13 cellular contexts compared by ENCODE assay signal in genomic region chr3:77931272-77932009, GRCh38.
DNase-seq lines count a peak whose midpoint lies in the region; ATAC-seq lines count a peak whose summit lies in the region.
"Had no signal": no experiment of that assay in that cellular context is flagged by ENCODE, and none has a peak within 500 bp of the region (broad histone marks: within the 10 kb centered on the region; RNA-seq: fewer than 3 reads in every experiment).

No MANE protein-coding gene starts in this region.

- no peak overlapping the region for H4K8ac ChIP-seq in mesenchymal stem cell (ENCODE audit: low read length)

- no peak overlapping the region for H4K91ac ChIP-seq in mesenchymal stem cell (ENCODE audit: low read length)

- no peak overlapping the region for H3K4me3 ChIP-seq in mesenchymal stem cell (ENCODE audit: insufficient read depth in 1 of 2, low read depth in 1 of 2, low read length in 2 of 2)

- H3K4me1 ChIP-seq in mesenchymal stem cell (ENCODE audit: control insufficient read depth, insufficient read depth, low read depth, low read length), result no peaks in the 10 kb centered on the region

- no peak overlapping the region for H2AFZ ChIP-seq in mesenchymal stem cell (ENCODE audit: low read depth, low read length)

- no peak overlapping the region for H3K4ac ChIP-seq in mesenchymal stem cell (ENCODE audit: low read depth in 1 of 2, low read length in 2 of 2)

- no peak overlapping the region for H3K4me2 ChIP-seq in mesenchymal stem cell (ENCODE audit: low read length, poor library complexity, severe bottlenecking)

- 68% methylated on average over 4 of the region's 9 CpGs for WGBS in mesenchymal stem cell

- H2BK12ac ChIP-seq in mesenchymal stem cell (ENCODE audit: low read length in 2 of 2), result no peak overlapping the region

- no peak overlapping the region for H2BK120ac ChIP-seq in mesenchymal stem cell (ENCODE audit: low read depth, low read length)

- no peak overlapping the region for H2AK5ac ChIP-seq in mesenchymal stem cell (ENCODE audit: low read length, severe bottlenecking)

- no peak overlapping the region for H3K23ac ChIP-seq in mesenchymal stem cell (ENCODE audit: low read length in 2 of 2)

- peaks cover 3% of the 10 kb centered on the region for H3K9me3 ChIP-seq in mesenchymal stem cell (ENCODE audit: control insufficient read depth, low read length)

- H3K18ac ChIP-seq in mesenchymal stem cell (ENCODE audit: low read depth in 1 of 2, low read length in 2 of 2), result no peak overlapping the region

- H3K27ac ChIP-seq in mesenchymal stem cell (ENCODE audit: low read length, poor library complexity, severe bottlenecking), result no peak overlapping the region

- no peak overlapping the region for H3K14ac ChIP-seq in mesenchymal stem cell (ENCODE audit: low read length in 2 of 2)

- H3K79me1 ChIP-seq in mesenchymal stem cell (replicated peaks; ENCODE audit: low read length, poor library complexity, severe bottlenecking), result no peaks in the 10 kb centered on the region

- H2BK5ac ChIP-seq in mesenchymal stem cell (ENCODE audit: low read depth, low read length, poor library complexity, severe bottlenecking), result no peak overlapping the region

- DNase-seq in COLO668 (lab: John Stamatoyannopoulos, UW; ENCODE audit: unreplicated experiment) (peak; percentile 21), NCI-H146 (lab: John Stamatoyannopoulos, UW) (peak; percentile 93), brain pericyte (ENCODE audit: low read depth, low spot score) (peak; percentile 55), mesenchymal stem cell (peak; percentile 51), HuH-7 (ENCODE audit: low spot score) (no peak), cerebellum (ENCODE audit: low spot score) (no peak), occipital lobe (lab: John Stamatoyannopoulos, UW) (no peak)
- DNase-seq: activated CD8-positive, alpha-beta memory T cell treated with anti-CD3 and anti-CD28 coated beads, Interleukin-2, amount 50 U/mL, for 48 hours; amniotic stem cell; endodermal cell; MV-4-11; small intestine had no signal

- ATAC-seq in HG03045 (IDR thresholded peaks at IDR 0.05; ENCODE audit: unreplicated experiment), result no peak

- H3K36me3 ChIP-seq in mesenchymal stem cell (ENCODE audit: control insufficient read depth in 1 of 2, insufficient read depth in 2 of 2, low read depth in 1 of 2, low read length in 2 of 2), result no peaks in the 10 kb centered on the region

- H2BK15ac ChIP-seq in mesenchymal stem cell (ENCODE audit: low read depth, poor library complexity, severe bottlenecking), result no peak overlapping the region

- no peaks in the 10 kb centered on the region for H3K27me3 ChIP-seq in mesenchymal stem cell (ENCODE audit: control insufficient read depth in 1 of 2, insufficient read depth in 1 of 2, low read length in 2 of 2)

- H3K9ac ChIP-seq in mesenchymal stem cell (ENCODE audit: low read length), result no peak overlapping the region

Comparison
In these comparisons a context has a peak if more than half of its experiments do, and no peak if none do; other contexts are left out.
1. DNase-seq: peak in COLO668 (single experiment), NCI-H146 (single experiment), brain pericyte (single experiment) and mesenchymal stem cell (single experiment); none in HuH-7 (single experiment), cerebellum (single experiment) and occipital lobe (single experiment).